In genomic region chr1:6602669-6603423, GRCh38 we compare ENCODE assay signal across 8 cellular contexts. TPM values are rescaled to one million over a fixed set of nuclear protein-coding genes. Genes with fewer than 3 reads are reported as not detected.
DNase-seq lines count a peak whose midpoint lies in the region; ATAC-seq, FAIRE-seq and TF ChIP-seq lines count a peak whose summit lies in the region.

A gene with protein sequence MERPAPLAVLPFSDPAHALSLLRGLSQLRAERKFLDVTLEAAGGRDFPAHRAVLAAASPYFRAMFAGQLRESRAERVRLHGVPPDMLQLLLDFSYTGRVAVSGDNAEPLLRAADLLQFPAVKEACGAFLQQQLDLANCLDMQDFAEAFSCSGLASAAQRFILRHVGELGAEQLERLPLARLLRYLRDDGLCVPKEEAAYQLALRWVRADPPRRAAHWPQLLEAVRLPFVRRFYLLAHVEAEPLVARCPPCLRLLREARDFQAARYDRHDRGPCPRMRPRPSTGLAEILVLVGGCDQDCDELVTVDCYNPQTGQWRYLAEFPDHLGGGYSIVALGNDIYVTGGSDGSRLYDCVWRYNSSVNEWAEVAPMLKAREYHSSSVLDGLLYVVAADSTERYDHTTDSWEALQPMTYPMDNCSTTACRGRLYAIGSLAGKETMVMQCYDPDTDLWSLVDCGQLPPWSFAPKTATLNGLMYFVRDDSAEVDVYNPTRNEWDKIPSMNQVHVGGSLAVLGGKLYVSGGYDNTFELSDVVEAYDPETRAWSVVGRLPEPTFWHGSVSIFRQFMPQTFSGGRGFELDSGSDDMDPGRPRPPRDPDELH (minus strand): TSS chr1:6602869. CDS start chr1:6602817, 52 bp downstream.

- H3K4me1 ChIP-seq in neutrophil (ENCODE audit: control insufficient read depth in 1 of 2, insufficient read depth in 1 of 2, low read depth in 1 of 2, low read length in 1 of 2), result peaks cover 27 to 49% of the 10 kb centered on the region in 2 experiments

- no peaks in the 10 kb centered on the region for H3K27me3 ChIP-seq in neutrophil

- peak; percentile 29 for TF ChIP-seq CTCF in neutrophil (IDR thresholded peaks at IDR 0.05)

- H3K9me3 ChIP-seq in neutrophil, result no peaks in the 10 kb centered on the region

- TF ChIP-seq EP300 in Ishikawa (IDR thresholded peaks at IDR 0.05; ENCODE audit: borderline replicate concordance), result no peak; the same call in 1 of the 2 replicates

- no peak for TF ChIP-seq RAD21 in Ishikawa (IDR thresholded peaks at IDR 0.05; ENCODE audit: low read depth)

- no peak for FAIRE-seq in frontal cortex (lab: Jason Lieb, UNC)

- peaks cover 14% of the 10 kb centered on the region for H3K36me3 ChIP-seq in neutrophil

- peak; percentile 56 for DNase-seq in DMS79 (lab: John Stamatoyannopoulos, UW)
- DNase-seq in SK-N-DZ (ENCODE audit: low spot score), result peak; percentile 81
- peak; percentile 91 for DNase-seq in activated naive CD4-positive, alpha-beta T cell treated with Interleukin-2 at 50 U/mL for 16 hours
- peak; percentile 93 to 97 for DNase-seq in frontal cortex (ENCODE audit: low spot score in 2 of 2)
- peak; percentile 48 to 98 (median 86) for DNase-seq in substantia nigra (lab: John Stamatoyannopoulos, UW)

- H3K27ac ChIP-seq in neutrophil (peak within 1 kb of the TSS; percentile 94), substantia nigra (ENCODE audit: low read depth, low read length, poor library complexity, severe bottlenecking) (peak within 1 kb of the TSS; percentile 98)

- ATAC-seq in GM21528 (IDR thresholded peaks at IDR 0.05; ENCODE audit: low FRiP score, unreplicated experiment), result peak; percentile 55

- H3K4me3 ChIP-seq in neutrophil (ENCODE audit: low read depth in 1 of 2, low read length in 1 of 2), result peak within 1 kb of the TSS; percentile 98 to 100

TF ChIP-seq in Ishikawa, 13 proteins besides CTCF, POLR2A, EP300 and RAD21:
- TF ChIP-seq NFIC (IDR thresholded peaks at IDR 0.05) (no peak), FOXM1 (IDR thresholded peaks at IDR 0.05; ENCODE audit: borderline replicate concordance, low read depth) (no peak), ZBTB7A (IDR thresholded peaks at IDR 0.05; ENCODE audit: low read depth) (peak; percentile 82), USF1 (IDR thresholded peaks at IDR 0.05) (0 out of 2 replicates have a peak, but pooled peaks have one; percentile 1), YY1 (IDR thresholded peaks at IDR 0.05; ENCODE audit: low read depth) (peak; percentile 59; the same call in 1 of the 2 replicates), TAF1 (IDR thresholded peaks at IDR 0.05; ENCODE audit: low read depth) (peak; percentile 61), TEAD4 (IDR thresholded peaks at IDR 0.05) (no peak; the same call in 1 of the 2 replicates), EGR1 (IDR thresholded peaks at IDR 0.05) (peak; percentile 66), TCF12 (IDR thresholded peaks at IDR 0.05; ENCODE audit: low read depth) (peak; percentile 32; the same call in 1 of the 2 replicates)

RNA-seq across cellular contexts. Expression of the gene that starts here (rescaled TPM):
- polyA plus RNA-seq in SK-N-DZ (2014; cell fraction: cytosol; rRNA removed), result 20.7 and 21.6 TPM in 2 replicates
- polyA plus RNA-seq in SK-N-DZ (2014; cell fraction: nucleus; rRNA removed), result 17.5 and 18.7 TPM in 2 replicates
- total RNA-seq in frontal cortex, result 8.2 TPM

Comparison
In these comparisons a context has a peak if more than half of its experiments do, and no peak if none do; other contexts are left out.
1. Peak in every context shown above with its lines: DNase-seq, ATAC-seq, H3K4me3 ChIP-seq and H3K27ac ChIP-seq.